Comparison of ENCODE assay signal across 8 cellular contexts in the genomic region with DNA sequence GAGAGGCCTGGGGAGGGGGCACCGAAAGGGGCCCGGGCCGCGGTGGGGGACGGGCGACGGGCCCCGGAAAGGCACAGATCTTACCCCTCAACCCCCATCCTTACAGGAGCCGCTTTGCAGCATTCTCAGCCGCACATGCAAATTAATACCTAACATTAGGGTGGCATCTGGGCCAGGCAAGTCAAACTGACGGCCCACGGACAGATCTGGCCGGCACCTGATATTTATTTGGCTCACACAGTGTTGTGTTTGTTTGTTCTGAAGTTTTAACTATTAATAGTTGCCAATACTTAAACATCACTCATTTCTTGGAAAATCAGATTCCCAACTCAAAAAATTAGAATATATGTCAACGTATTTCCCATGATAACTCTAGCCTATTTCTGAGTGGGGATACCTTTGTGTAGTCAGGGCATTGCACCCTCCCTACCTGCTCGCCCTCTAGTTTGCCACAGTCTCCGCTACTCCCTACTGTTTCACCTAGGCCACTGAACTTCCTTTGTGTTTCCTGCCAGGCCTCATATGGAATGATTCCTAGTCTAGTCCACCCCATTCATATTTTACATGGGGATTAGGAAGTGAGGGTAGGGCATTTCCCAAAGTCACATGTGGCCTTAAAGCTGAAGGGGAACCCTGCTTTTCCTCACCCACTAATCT.
DNase-seq lines count a peak whose midpoint lies in the region; ATAC-seq, FAIRE-seq and TF ChIP-seq lines count a peak whose summit lies in the region.

No MANE protein-coding gene starts in this region.

- no peak for FAIRE-seq in bronchial epithelial cell (lab: Jason Lieb, UNC)

- no peaks in the 10 kb centered on the region for H3K36me3 Mint-ChIP-seq in CD4-positive, CD25-positive, alpha-beta regulatory T cell

- TF ChIP-seq CTCF in bronchial epithelial cell (IDR thresholded peaks at IDR 0.05; ENCODE audit: insufficient read depth, low read length, severe bottlenecking) (no peak), mucosa of descending colon (IDR thresholded peaks at IDR 0.05) (no peak)

- peaks cover 8% of the 10 kb centered on the region for H3K4me1 ChIP-seq in CD4-positive, CD25-positive, alpha-beta regulatory T cell (ENCODE audit: control insufficient read depth, insufficient read depth, low read length, poor library complexity, severe bottlenecking)
- peaks cover 7% of the 10 kb centered on the region for H3K4me1 ChIP-seq in mucosa of descending colon (ENCODE audit: low read depth)

- peak overlapping the region; percentile 37 for H3K4me3 ChIP-seq in CD4-positive, CD25-positive, alpha-beta regulatory T cell (ENCODE audit: low read depth, low read length)
- H3K4me3 ChIP-seq in bronchial epithelial cell (ENCODE audit: low read depth, low read length): peak overlapping the region; percentile 54
- H3K4me3 ChIP-seq in mucosa of descending colon: no peak overlapping the region

- DNase-seq in CD4-positive, CD25-positive, alpha-beta regulatory T cell: no peak
- no peak for DNase-seq in bronchial epithelial cell (ENCODE audit: low read depth)
- DNase-seq in mucosa of descending colon: no peak
- DNase-seq in D341Med (ENCODE audit: low spot score): no peak
- no peak for DNase-seq in cerebellum (ENCODE audit: low spot score)
- no peak for DNase-seq in activated CD8-positive, alpha-beta memory T cell treated with anti-CD3 and anti-CD28 coated beads, Interleukin-2, amount 50 U/mL, for 48 hours

- peak in 1 of 2 donors; percentile 26 for ATAC-seq in CD4-positive, CD25-positive, alpha-beta regulatory T cell (ENCODE audit: low read depth in 2 of 2)
- peak; percentile 44 for ATAC-seq in GM21360 (IDR thresholded peaks at IDR 0.05; ENCODE audit: unreplicated experiment)
- ATAC-seq in HG03565 (IDR thresholded peaks at IDR 0.05; ENCODE audit: unreplicated experiment): peak; percentile 46
- ATAC-seq in mucosa of descending colon: peak; percentile 8

- H3K27me3 Mint-ChIP-seq in CD4-positive, CD25-positive, alpha-beta regulatory T cell: no peaks in the 10 kb centered on the region

- intact Hi-C loops in mucosa of descending colon (cut with DNase I, micrococcal nuclease): no loop called here

- no peaks in the 10 kb centered on the region for H3K36me3 ChIP-seq in CD4-positive, CD25-positive, alpha-beta regulatory T cell (ENCODE audit: control insufficient read depth, insufficient read depth, low read length)
- no peaks in the 10 kb centered on the region for H3K36me3 ChIP-seq in bronchial epithelial cell (ENCODE audit: control insufficient read depth, insufficient read depth, low read length)
- no peaks in the 10 kb centered on the region for H3K36me3 ChIP-seq in mucosa of descending colon (ENCODE audit: low read depth)

- peak overlapping the region; percentile 35 to 82 (median 66) for H3K4me3 Mint-ChIP-seq in CD4-positive, CD25-positive, alpha-beta regulatory T cell

- peak overlapping the region in 1 of 3 donors; percentile 45 for H3K27ac Mint-ChIP-seq in CD4-positive, CD25-positive, alpha-beta regulatory T cell

- peaks cover 0 to 8% (median under 1%) of the 10 kb centered on the region in 4 donors for H3K4me1 Mint-ChIP-seq in CD4-positive, CD25-positive, alpha-beta regulatory T cell

- peaks cover 3% of the 10 kb centered on the region for H3K27me3 ChIP-seq in CD4-positive, CD25-positive, alpha-beta regulatory T cell (ENCODE audit: control insufficient read depth, insufficient read depth, low read length)
- no peaks in the 10 kb centered on the region for H3K27me3 ChIP-seq in bronchial epithelial cell (ENCODE audit: control insufficient read depth, insufficient read depth, low read length)

- H3K27ac ChIP-seq in CD4-positive, CD25-positive, alpha-beta regulatory T cell (ENCODE audit: insufficient read depth, low read length, poor library complexity, severe bottlenecking): no peak overlapping the region

- no peaks in the 10 kb centered on the region for H3K9me3 ChIP-seq in CD4-positive, CD25-positive, alpha-beta regulatory T cell (ENCODE audit: control insufficient read depth in 2 of 2, low read length in 2 of 2)
- no peaks in the 10 kb centered on the region for H3K9me3 ChIP-seq in mucosa of descending colon

- H3K9me3 Mint-ChIP-seq in CD4-positive, CD25-positive, alpha-beta regulatory T cell: no peaks in the 10 kb centered on the region
